8 cellular contexts compared by ENCODE assay signal in genomic region chr2:58240595-58240937, GRCh38. TPM values are rescaled to one million over a fixed set of nuclear protein-coding genes. Genes with fewer than 3 reads are reported as not detected.
DNase-seq lines count a peak whose midpoint lies in the region; ATAC-seq and TF ChIP-seq lines count a peak whose summit lies in the region.

No MANE protein-coding gene starts in this region.

- no peak for TF ChIP-seq POLR2A in esophagus squamous epithelium (IDR thresholded peaks at IDR 0.05)

- no peak for TF ChIP-seq CTCF in GM12864 (IDR thresholded peaks at IDR 0.05; ENCODE audit: low read depth, low read length, missing control alignments)
- no peak for TF ChIP-seq CTCF in esophagus squamous epithelium (IDR thresholded peaks at IDR 0.05)
- TF ChIP-seq CTCF in neutrophil (IDR thresholded peaks at IDR 0.05), result no peak

- ATAC-seq in HG02759 (IDR thresholded peaks at IDR 0.05; ENCODE audit: unreplicated experiment) (peak; percentile 12), GM19455 (IDR thresholded peaks at IDR 0.05; ENCODE audit: unreplicated experiment) (no peak)

- DNase-seq in GM12864 (ENCODE audit: low read depth) (no peak), SHP77 treated with DMSO at 0.1 percent for 48 hours (lab: John Stamatoyannopoulos, UW) (peak; percentile 70), esophagus squamous epithelium (lab: John Stamatoyannopoulos, UW) (no peak), iPS-NIHi7 (ENCODE audit: extremely low spot score) (no peak), ACHN (no peak)

- no peaks in the 10 kb centered on the region for H3K36me3 ChIP-seq in esophagus squamous epithelium
- no peaks in the 10 kb centered on the region for H3K36me3 ChIP-seq in neutrophil

- H3K4me3 ChIP-seq in GM12864 (ENCODE audit: low read depth, low read length) (peak overlapping the region; percentile 94), esophagus squamous epithelium (peak overlapping the region; percentile 81 to 95 (median 86)), neutrophil (ENCODE audit: low read depth in 1 of 2, low read length in 1 of 2) (peak overlapping the region; percentile 67 to 73)

- H3K4me1 ChIP-seq in esophagus squamous epithelium (peaks cover 0 to 24% (median 0%) of the 10 kb centered on the region in 3 donors), neutrophil (ENCODE audit: control insufficient read depth in 1 of 2, insufficient read depth in 1 of 2, low read depth in 1 of 2, low read length in 1 of 2) (peaks cover 4 to 12% of the 10 kb centered on the region in 2 experiments)

- H3K27me3 ChIP-seq in esophagus squamous epithelium (no peaks in the 10 kb centered on the region), neutrophil (no peaks in the 10 kb centered on the region)

- in situ Hi-C loops in ACHN (cut with HindIII; ENCODE audit: low pct_ligation_motif_present, low pct_unique_long_range_greater_than_20kb, low sequenced_read_pairs), result no loop called here

- WGBS in esophagus squamous epithelium, 2 donors, result 6 to 7% methylated on average over 8 of the region's 8 CpGs

- peak overlapping the region; percentile 73 to 92 (median 84) for H3K27ac ChIP-seq in esophagus squamous epithelium
- H3K27ac ChIP-seq in neutrophil, result no peak overlapping the region

- intact Hi-C loops in esophagus squamous epithelium (cut with DNase I), result no loop called here

- H3K9me3 ChIP-seq in esophagus squamous epithelium (no peaks in the 10 kb centered on the region), neutrophil (no peaks in the 10 kb centered on the region)

RNA-seq across cellular contexts. Expression of gene FANCL, which starts 0.6 kb away (rescaled TPM):
- 10 to 100 TPM; 10.5 to 18.7 (median 14.2) TPM for total RNA-seq in esophagus squamous epithelium
